Comparison of ENCODE assay signal across 19 cellular contexts in the genomic region with DNA sequence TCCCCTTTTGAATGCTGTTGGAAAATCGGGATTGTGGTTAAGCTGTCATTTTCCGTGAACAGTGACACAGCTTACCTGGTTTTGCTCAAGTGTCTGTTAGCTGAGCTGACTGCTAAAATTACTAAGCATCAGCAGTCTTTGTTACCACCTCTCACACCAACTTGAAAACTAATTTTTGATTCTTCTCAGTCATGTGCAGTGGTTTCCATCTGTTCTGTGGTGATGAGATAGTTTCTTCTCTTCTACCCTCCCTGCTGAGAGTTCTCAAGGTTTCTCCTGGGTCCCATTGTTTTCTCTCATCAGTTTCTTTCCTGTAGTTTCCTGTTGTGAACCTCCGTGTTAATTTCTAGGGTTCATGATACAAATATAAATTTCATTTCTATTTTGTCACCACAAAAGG.
"Had no signal": no experiment of that assay in that cellular context is flagged by ENCODE, and none has a peak within 500 bp of the region (broad histone marks: within the 10 kb centered on the region; RNA-seq: fewer than 3 reads in every experiment).

No MANE protein-coding gene starts in this region.

- H3K9me3 ChIP-seq: esophagus squamous epithelium, gastroesophageal sphincter, neutrophil, sigmoid colon, testis, upper lobe of right lung had no signal

- H3K36me3 Mint-ChIP-seq: stimulated activated naive B cell treated with anti-CD40 and anti-IgM and Interleukin-4, amounts not matched to agents 10 μg/mL and 1 μg/mL and 100 μg/mL, for 72 hours had no signal

- H3K27ac Mint-ChIP-seq: dendritic cell treated with granulocyte-macrophage colony-stimulating factor and Interleukin-4, amounts not matched to agents 40 ng/mL and 50 ng/mL, for 4 days; naive thymus-derived CD8-positive, alpha-beta T cell; stimulated activated naive B cell treated with anti-CD40 and anti-IgM and Interleukin-4, amounts not matched to agents 10 μg/mL and 1 μg/mL and 100 μg/mL, for 72 hours; stimulated activated naive CD8-positive, alpha-beta T cell treated with anti-CD3 and anti-CD28 coated beads, Interleukin-15, amount 100 ng/mL, for 72 hours had no signal

- H3K27me3 Mint-ChIP-seq: dendritic cell treated with granulocyte-macrophage colony-stimulating factor and Interleukin-4, amounts not matched to agents 40 ng/mL and 50 ng/mL, for 4 days; naive thymus-derived CD8-positive, alpha-beta T cell; stimulated activated naive B cell treated with anti-CD40 and anti-IgM and Interleukin-4, amounts not matched to agents 10 μg/mL and 1 μg/mL and 100 μg/mL, for 72 hours; stimulated activated naive CD8-positive, alpha-beta T cell treated with anti-CD3 and anti-CD28 coated beads, Interleukin-15, amount 100 ng/mL, for 72 hours had no signal

- H3K4me1 ChIP-seq: testis, upper lobe of right lung had no signal

- H3K4me3 Mint-ChIP-seq: dendritic cell treated with granulocyte-macrophage colony-stimulating factor and Interleukin-4, amounts not matched to agents 40 ng/mL and 50 ng/mL, for 4 days; naive thymus-derived CD8-positive, alpha-beta T cell; stimulated activated naive B cell treated with anti-CD40 and anti-IgM and Interleukin-4, amounts not matched to agents 10 μg/mL and 1 μg/mL and 100 μg/mL, for 72 hours; stimulated activated naive CD8-positive, alpha-beta T cell treated with anti-CD3 and anti-CD28 coated beads, Interleukin-15, amount 100 ng/mL, for 72 hours had no signal

- FAIRE-seq: colon had no signal

- DNase-seq: esophagus squamous epithelium; foreskin fibroblast; glutamatergic neuron; left colon; mammary epithelial cell; naive thymus-derived CD8-positive, alpha-beta T cell; sigmoid colon; stimulated activated CD4-positive, alpha-beta T cell treated with anti-CD3 and anti-CD28 coated beads, Interleukin-2, amount 100 ng/mL, for 24 hours; stimulated activated CD4-positive, alpha-beta T cell treated with anti-CD3 and anti-CD28 coated beads, Interleukin-4, amount 100 ng/mL, for 4 hours; stimulated activated naive B cell treated with anti-CD40 and anti-IgM and Interleukin-4, amounts not matched to agents 10 μg/mL and 1 μg/mL and 100 μg/mL, for 72 hours; stimulated activated naive CD8-positive, alpha-beta T cell treated with anti-CD3 and anti-CD28 coated beads, Interleukin-15, amount 100 ng/mL, for 72 hours; testis; upper lobe of right lung had no signal

- H3K36me3 ChIP-seq: neutrophil, upper lobe of right lung had no signal

- ATAC-seq: gastroesophageal sphincter; left colon; naive thymus-derived CD8-positive, alpha-beta T cell; stimulated activated naive B cell treated with anti-CD40 and anti-IgM and Interleukin-4, amounts not matched to agents 10 μg/mL and 1 μg/mL and 100 μg/mL, for 72 hours; stimulated activated naive CD8-positive, alpha-beta T cell treated with anti-CD3 and anti-CD28 coated beads, Interleukin-15, amount 100 ng/mL, for 72 hours; upper lobe of right lung had no signal

- H3K4me3 ChIP-seq: esophagus squamous epithelium, gastroesophageal sphincter, sigmoid colon, skin epidermis, testis, tibial nerve, upper lobe of right lung had no signal

- H3K4me1 Mint-ChIP-seq: naive thymus-derived CD8-positive, alpha-beta T cell; stimulated activated naive B cell treated with anti-CD40 and anti-IgM and Interleukin-4, amounts not matched to agents 10 μg/mL and 1 μg/mL and 100 μg/mL, for 72 hours; stimulated activated naive CD8-positive, alpha-beta T cell treated with anti-CD3 and anti-CD28 coated beads, Interleukin-15, amount 100 ng/mL, for 72 hours had no signal

- H3K9me3 Mint-ChIP-seq: dendritic cell treated with granulocyte-macrophage colony-stimulating factor and Interleukin-4, amounts not matched to agents 40 ng/mL and 50 ng/mL, for 4 days; stimulated activated naive CD8-positive, alpha-beta T cell treated with anti-CD3 and anti-CD28 coated beads, Interleukin-15, amount 100 ng/mL, for 72 hours had no signal

- H3K27me3 ChIP-seq: esophagus squamous epithelium, gastroesophageal sphincter, neutrophil, sigmoid colon, testis, tibial nerve, upper lobe of right lung had no signal

- H3K27ac ChIP-seq: neutrophil, sigmoid colon, skin epidermis, testis, upper lobe of right lung had no signal
